In the genomic region with DNA sequence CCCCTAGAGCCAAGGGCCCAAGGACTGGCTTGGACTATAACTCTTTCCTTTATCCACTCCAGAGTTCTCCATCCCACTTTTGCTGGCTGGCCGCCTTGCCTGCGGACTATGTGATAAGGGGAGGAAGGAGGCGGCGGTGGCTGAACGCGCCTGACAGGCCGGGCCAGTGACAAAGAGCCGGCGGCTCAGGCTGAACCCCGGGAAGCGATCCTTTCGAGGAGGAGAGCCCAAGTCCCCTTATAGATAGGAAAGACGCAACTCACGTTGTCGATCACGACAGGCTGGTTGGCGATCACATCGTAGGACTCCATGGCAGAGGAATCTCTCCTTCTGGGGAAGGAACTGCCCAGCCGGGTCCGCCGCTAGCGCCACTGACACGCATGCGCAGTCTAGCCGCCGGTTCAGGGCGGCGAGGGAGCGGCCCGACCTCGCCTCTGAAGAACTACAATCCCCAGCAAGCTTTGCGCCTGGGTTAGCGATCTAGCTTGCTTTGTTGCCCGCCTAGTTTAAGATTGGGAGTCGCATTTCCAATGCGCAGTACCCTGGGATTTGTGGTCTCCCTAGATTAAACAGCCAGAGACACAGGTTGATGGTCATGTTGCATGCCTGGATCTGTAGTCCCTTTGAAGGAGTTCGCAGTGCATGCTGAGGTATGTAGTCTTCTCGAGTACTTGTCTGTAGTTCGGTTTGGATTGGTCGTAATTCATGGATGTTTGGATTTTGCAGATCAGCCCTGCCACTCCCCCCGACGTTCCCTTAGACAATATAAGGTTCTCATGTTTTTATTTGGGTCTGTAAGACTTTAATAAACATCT, we compare ENCODE assay signal across 1 cellular context.
TF ChIP-seq lines count a peak whose summit lies in the region.

A gene (minus strand): TSS at position 376 of the 815 bp plus-strand sequence. CDS start 65 bp downstream, at position 311.

TF ChIP-seq in liver, 16 proteins besides CTCF, POLR2A, EP300 and RAD21 (continued from another document):
- TF ChIP-seq, protein P1, sequence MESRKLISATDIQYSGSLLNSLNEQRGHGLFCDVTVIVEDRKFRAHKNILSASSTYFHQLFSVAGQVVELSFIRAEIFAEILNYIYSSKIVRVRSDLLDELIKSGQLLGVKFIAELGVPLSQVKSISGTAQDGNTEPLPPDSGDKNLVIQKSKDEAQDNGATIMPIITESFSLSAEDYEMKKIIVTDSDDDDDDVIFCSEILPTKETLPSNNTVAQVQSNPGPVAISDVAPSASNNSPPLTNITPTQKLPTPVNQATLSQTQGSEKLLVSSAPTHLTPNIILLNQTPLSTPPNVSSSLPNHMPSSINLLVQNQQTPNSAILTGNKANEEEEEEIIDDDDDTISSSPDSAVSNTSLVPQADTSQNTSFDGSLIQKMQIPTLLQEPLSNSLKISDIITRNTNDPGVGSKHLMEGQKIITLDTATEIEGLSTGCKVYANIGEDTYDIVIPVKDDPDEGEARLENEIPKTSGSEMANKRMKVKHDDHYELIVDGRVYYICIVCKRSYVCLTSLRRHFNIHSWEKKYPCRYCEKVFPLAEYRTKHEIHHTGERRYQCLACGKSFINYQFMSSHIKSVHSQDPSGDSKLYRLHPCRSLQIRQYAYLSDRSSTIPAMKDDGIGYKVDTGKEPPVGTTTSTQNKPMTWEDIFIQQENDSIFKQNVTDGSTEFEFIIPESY (IDR thresholded peaks at IDR 0.05): peak; percentile 5
- TF ChIP-seq TAF1 (conservative IDR thresholded peaks at IDR 0.05): peak; percentile 40
- TF ChIP-seq, protein P2, sequence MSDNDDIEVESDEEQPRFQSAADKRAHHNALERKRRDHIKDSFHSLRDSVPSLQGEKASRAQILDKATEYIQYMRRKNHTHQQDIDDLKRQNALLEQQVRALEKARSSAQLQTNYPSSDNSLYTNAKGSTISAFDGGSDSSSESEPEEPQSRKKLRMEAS (IDR thresholded peaks at IDR 0.05): peak; percentile 80
- TF ChIP-seq, protein P3, sequence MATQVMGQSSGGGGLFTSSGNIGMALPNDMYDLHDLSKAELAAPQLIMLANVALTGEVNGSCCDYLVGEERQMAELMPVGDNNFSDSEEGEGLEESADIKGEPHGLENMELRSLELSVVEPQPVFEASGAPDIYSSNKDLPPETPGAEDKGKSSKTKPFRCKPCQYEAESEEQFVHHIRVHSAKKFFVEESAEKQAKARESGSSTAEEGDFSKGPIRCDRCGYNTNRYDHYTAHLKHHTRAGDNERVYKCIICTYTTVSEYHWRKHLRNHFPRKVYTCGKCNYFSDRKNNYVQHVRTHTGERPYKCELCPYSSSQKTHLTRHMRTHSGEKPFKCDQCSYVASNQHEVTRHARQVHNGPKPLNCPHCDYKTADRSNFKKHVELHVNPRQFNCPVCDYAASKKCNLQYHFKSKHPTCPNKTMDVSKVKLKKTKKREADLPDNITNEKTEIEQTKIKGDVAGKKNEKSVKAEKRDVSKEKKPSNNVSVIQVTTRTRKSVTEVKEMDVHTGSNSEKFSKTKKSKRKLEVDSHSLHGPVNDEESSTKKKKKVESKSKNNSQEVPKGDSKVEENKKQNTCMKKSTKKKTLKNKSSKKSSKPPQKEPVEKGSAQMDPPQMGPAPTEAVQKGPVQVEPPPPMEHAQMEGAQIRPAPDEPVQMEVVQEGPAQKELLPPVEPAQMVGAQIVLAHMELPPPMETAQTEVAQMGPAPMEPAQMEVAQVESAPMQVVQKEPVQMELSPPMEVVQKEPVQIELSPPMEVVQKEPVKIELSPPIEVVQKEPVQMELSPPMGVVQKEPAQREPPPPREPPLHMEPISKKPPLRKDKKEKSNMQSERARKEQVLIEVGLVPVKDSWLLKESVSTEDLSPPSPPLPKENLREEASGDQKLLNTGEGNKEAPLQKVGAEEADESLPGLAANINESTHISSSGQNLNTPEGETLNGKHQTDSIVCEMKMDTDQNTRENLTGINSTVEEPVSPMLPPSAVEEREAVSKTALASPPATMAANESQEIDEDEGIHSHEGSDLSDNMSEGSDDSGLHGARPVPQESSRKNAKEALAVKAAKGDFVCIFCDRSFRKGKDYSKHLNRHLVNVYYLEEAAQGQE (IDR thresholded peaks at IDR 0.05): peak; percentile 72
